ENCODE assay signal across 20 cellular contexts in the genomic region with DNA sequence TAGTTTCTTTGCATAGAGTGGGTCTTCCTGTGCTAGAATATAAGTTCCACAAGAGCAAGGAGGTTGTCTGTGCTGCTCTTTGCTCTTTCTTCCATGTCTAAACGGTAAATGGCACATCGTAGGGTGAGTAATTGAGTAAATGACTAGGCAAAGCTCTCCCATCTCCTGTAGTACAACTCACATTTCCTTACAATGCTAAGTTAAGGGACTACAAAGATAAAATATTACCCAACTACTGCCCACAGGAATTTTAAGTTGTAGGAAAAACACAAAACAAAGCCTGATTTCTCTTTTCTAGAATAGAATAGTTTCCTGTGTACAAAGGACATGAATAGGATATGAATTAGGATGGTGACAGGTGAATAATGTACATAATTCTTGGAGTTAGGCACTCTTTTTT.
"Had no signal": no experiment of that assay in that cellular context is flagged by ENCODE, and none has a peak within 500 bp of the region (broad histone marks: within the 10 kb centered on the region; RNA-seq: fewer than 3 reads in every experiment).

No MANE protein-coding gene starts in this region.

- FAIRE-seq: TTC549 had no signal

- H3K27me3 ChIP-seq: body of pancreas, esophagus muscularis mucosa, left lung, right atrium auricular region, tibial artery had no signal

- H3K4me1 ChIP-seq: body of pancreas, foreskin keratinocyte, left lung, prostate gland, right atrium auricular region had no signal

- H3K4me3 ChIP-seq: body of pancreas, esophagus muscularis mucosa, left lung, lung, prostate gland, right atrium auricular region, tibial artery had no signal

- DNase-seq: activated CD8-positive, alpha-beta memory T cell treated with anti-CD3 and anti-CD28 coated beads, Interleukin-2, amount 50 U/mL, for 4 hours; activated naive CD4-positive, alpha-beta T cell; activated T-cell treated with anti-CD3 and anti-CD28 coated beads, Interleukin-2, amount 50 U/mL, for 4 hours; amniotic stem cell; body of pancreas; foreskin keratinocyte; immature natural killer cell; kidney glomerular epithelial cell; left lung; naive thymus-derived CD4-positive, alpha-beta T cell; stimulated activated CD4-positive, alpha-beta T cell treated with anti-CD3 and anti-CD28 coated beads, Interleukin-12 subunit alpha, Interleukin-12 subunit beta, amount 100 ng/mL, for 4 hours; stimulated activated naive CD8-positive, alpha-beta T cell treated with anti-CD3 and anti-CD28 coated beads, Interleukin-15, amount 100 ng/mL, for 72 hours; T-cell; tibial artery had no signal

- H3K9me3 ChIP-seq: body of pancreas, esophagus muscularis mucosa, left lung, prostate gland, right atrium auricular region, tibial artery had no signal

- ATAC-seq: activated T-cell treated with anti-CD3 and anti-CD28 coated beads, Interleukin-2, amount 50 U/mL, for 4 hours; body of pancreas; foreskin keratinocyte; left lung; naive thymus-derived CD4-positive, alpha-beta T cell; stimulated activated naive CD8-positive, alpha-beta T cell treated with anti-CD3 and anti-CD28 coated beads, Interleukin-15, amount 100 ng/mL, for 72 hours; T-cell; WTC11 had no signal

- H3K27ac ChIP-seq: body of pancreas, esophagus muscularis mucosa, foreskin keratinocyte, left lung, prostate gland, right atrium auricular region, tibial artery had no signal

- H3K36me3 ChIP-seq: esophagus muscularis mucosa, left lung, prostate gland, right atrium auricular region, tibial artery had no signal
